12 cellular contexts compared by ENCODE assay signal in the genomic region with DNA sequence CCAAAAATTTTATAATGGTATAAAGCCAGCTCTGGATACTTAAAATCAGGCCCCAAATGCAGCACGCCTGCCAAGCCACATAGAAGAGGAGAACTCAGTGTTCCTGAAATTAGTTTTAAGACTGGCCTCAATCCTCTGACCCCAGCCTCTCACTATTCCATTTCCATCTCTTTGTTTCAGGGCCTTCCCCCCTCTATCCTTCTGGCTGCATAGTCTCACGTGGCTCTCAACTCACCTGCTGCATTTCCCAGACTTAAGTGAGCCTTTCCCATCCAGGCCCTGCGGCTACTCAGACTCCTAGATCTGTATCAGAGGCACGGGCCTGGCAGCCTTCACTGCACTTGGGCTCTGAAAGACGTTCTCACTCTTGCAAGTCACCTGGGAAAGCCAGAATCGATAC. TPM values are rescaled to one million over a fixed set of nuclear protein-coding genes. Genes with fewer than 3 reads are reported as not detected.
DNase-seq lines count a peak whose midpoint lies in the region; ATAC-seq and TF ChIP-seq lines count a peak whose summit lies in the region.
"Had no signal": no experiment of that assay in that cellular context is flagged by ENCODE, and none has a peak within 500 bp of the region (broad histone marks: within the 10 kb centered on the region; RNA-seq: fewer than 3 reads in every experiment).

No MANE protein-coding gene starts in this region.

- peak overlapping the region; percentile 40; the same call in 1 of the 2 replicates for H2AFZ ChIP-seq in SK-N-SH (ENCODE audit: low read depth)

- H3K27ac ChIP-seq in SK-N-SH (ENCODE audit: low read depth in 2 of 2, low read length in 1 of 2) (peak overlapping the region in 1 of 2 experiments; percentile 51; a peak in 2 of 4 replicates), mucosa of rectum (ENCODE audit: low read depth in 2 of 2, low read length in 2 of 2) (peak overlapping the region; percentile 63 to 69), tibial artery (peak overlapping the region; percentile 40 to 50)
- H3K27ac ChIP-seq: left lung had no signal

- 54% methylated on average over 6 of the region's 6 CpGs for WGBS in SK-N-SH (ENCODE audit: low lambda C conversion rate)

- no peaks in the 10 kb centered on the region for H3F3A ChIP-seq in SK-N-SH (replicated peaks; ENCODE audit: insufficient read depth)

- TF ChIP-seq CTCF in SK-N-SH (IDR thresholded peaks at IDR 0.05) = no peak
- TF ChIP-seq CTCF in tibial artery (IDR thresholded peaks at IDR 0.05) = no peak

- H3K36me3 ChIP-seq in SK-N-SH (replicated peaks in 1 of 2; ENCODE audit: control insufficient read depth in 1 of 2, insufficient read depth in 2 of 2, low read length in 1 of 2) = no peaks in the 10 kb centered on the region
- H3K36me3 ChIP-seq in adipocyte (ENCODE audit: control insufficient read depth, insufficient read depth, low read length, severe bottlenecking) = no peaks in the 10 kb centered on the region
- H3K36me3 ChIP-seq in mucosa of rectum (ENCODE audit: control insufficient read depth in 2 of 2, insufficient read depth in 2 of 2, low read length in 2 of 2) = no peaks in the 10 kb centered on the region
- H3K36me3 ChIP-seq in tibial artery = no peaks in the 10 kb centered on the region
- H3K36me3 ChIP-seq: gastroesophageal sphincter, left lung had no signal

- H3K27me3 ChIP-seq in SK-N-SH (ENCODE audit: insufficient read depth) (no peaks in the 10 kb centered on the region), adipocyte (replicated peaks; ENCODE audit: control insufficient read depth, insufficient read depth, low read length) (no peaks in the 10 kb centered on the region), mucosa of rectum (ENCODE audit: control insufficient read depth in 2 of 2, insufficient read depth in 2 of 2, low read length in 2 of 2) (no peaks in the 10 kb centered on the region), tibial artery (no peaks in the 10 kb centered on the region)
- H3K27me3 ChIP-seq: gastroesophageal sphincter, left lung had no signal

- no peak for DNase-seq in SK-N-SH
- DNase-seq in adipocyte (ENCODE audit: low read depth) = no peak
- peak; percentile 66 to 77 for DNase-seq in tibial artery
- DNase-seq in NCI-H1694 treated with DMSO at 0.1 percent for 48 hours (lab: John Stamatoyannopoulos, UW) = no peak
- DNase-seq: activated CD8-positive, alpha-beta memory T cell treated with anti-CD3 and anti-CD28 coated beads for 24 hours; NCI-H1417 treated with DMSO at 0.1 percent for 48 hours had no signal

- ATAC-seq in SK-N-SH treated with all-trans-retinoic acid at 6 μM for 48 hours (no peak), GM18511 (IDR thresholded peaks at IDR 0.05; ENCODE audit: unreplicated experiment) (no peak), GM21529 (IDR thresholded peaks at IDR 0.05; ENCODE audit: unreplicated experiment) (no peak)
- ATAC-seq: gastroesophageal sphincter, left lung had no signal

- no peak overlapping the region for H3K4me2 ChIP-seq in SK-N-SH

- H3K4me1 ChIP-seq in SK-N-SH (ENCODE audit: control insufficient read depth in 1 of 2, insufficient read depth in 2 of 2, low read depth in 1 of 2, low read length in 1 of 2) = peaks cover 0 to 19% of the 10 kb centered on the region in 2 experiments; a peak in 2 of 4 replicates
- peaks cover 37% of the 10 kb centered on the region for H3K4me1 ChIP-seq in adipocyte (ENCODE audit: control insufficient read depth, insufficient read depth, low read length)
- H3K4me1 ChIP-seq in mucosa of rectum (ENCODE audit: control insufficient read depth in 2 of 2, insufficient read depth in 2 of 2, low read length in 2 of 2) = peaks cover 15 to 25% of the 10 kb centered on the region in 2 donors
- peaks cover 0 to 23% (median 2%) of the 10 kb centered on the region in 4 donors for H3K4me1 ChIP-seq in tibial artery

- CTCF ChIA-PET in SK-N-SH (lab: Yijun Ruan, JAX) = interaction anchor here (1.7 to 1.8 kb wide), 2 partner anchors 9 kb away, joined by 8 read pairs; no protein-coding TSS in a partner anchor

- no peak for TF ChIP-seq RAD21 in SK-N-SH (IDR thresholded peaks at IDR 0.05; ENCODE audit: low read length)

- H4K20me1 ChIP-seq in SK-N-SH (ENCODE audit: insufficient read depth) = no peaks in the 10 kb centered on the region

- intact Hi-C loops in tibial artery (cut with DNase I; ENCODE audit: low total_unique reads) = loop anchor here (10.0 kb wide), 2 partner anchors 440 to 470 kb away; no protein-coding TSS in a partner anchor

- no peak; a peak in 1 of 4 replicates for TF ChIP-seq EP300 in SK-N-SH (IDR thresholded peaks at IDR 0.05; ENCODE audit: borderline replicate concordance in 1 of 2, low read depth in 1 of 2, low read length in 1 of 2)

- H3K79me2 ChIP-seq in SK-N-SH (ENCODE audit: insufficient read depth) = no peaks in the 10 kb centered on the region

- POLR2A ChIA-PET in SK-N-SH (lab: Yijun Ruan, JAX) = no interaction called here

- no peak overlapping the region for H3K9ac ChIP-seq in SK-N-SH
- H3K9ac ChIP-seq in adipocyte (ENCODE audit: low read length) = peak overlapping the region; percentile 84
- no peak overlapping the region for H3K9ac ChIP-seq in mucosa of rectum (ENCODE audit: low read depth in 1 of 2, low read length in 2 of 2)

- H3K9me3 ChIP-seq in SK-N-SH = no peaks in the 10 kb centered on the region
- no peaks in the 10 kb centered on the region for H3K9me3 ChIP-seq in adipocyte (ENCODE audit: control insufficient read depth, low read length)
- H3K9me3 ChIP-seq in mucosa of rectum (ENCODE audit: control insufficient read depth in 2 of 2, low read length in 2 of 2) = no peaks in the 10 kb centered on the region
- H3K9me3 ChIP-seq in tibial artery = no peaks in the 10 kb centered on the region
- H3K9me3 ChIP-seq: gastroesophageal sphincter, left lung had no signal

- no peak overlapping the region for H3K4me3 ChIP-seq in SK-N-SH (ENCODE audit: low read depth in 2 of 2, low read length in 1 of 2)
- H3K4me3 ChIP-seq in adipocyte (ENCODE audit: low read length) = peak overlapping the region; percentile 60
- no peak overlapping the region for H3K4me3 ChIP-seq in mucosa of rectum (ENCODE audit: low read length in 2 of 2)
- H3K4me3 ChIP-seq in tibial artery = no peak overlapping the region
- H3K4me3 ChIP-seq: gastroesophageal sphincter, left lung had no signal

- no peaks in the 10 kb centered on the region for H3K9me2 ChIP-seq in SK-N-SH

TF ChIP-seq in SK-N-SH, 30 proteins besides CTCF, POLR2A, EP300 and RAD21:
- TF ChIP-seq GATA2 (CRISPR knock-in tag; IDR thresholded peaks at IDR 0.05) (peak; percentile 83), TAF1 (IDR thresholded peaks at IDR 0.05; ENCODE audit: borderline replicate concordance, low read depth, low read length) (no peak)

TF ChIP-seq in SK-N-SH treated with all-trans-retinoic acid at 6 μM for 48 hours, 23 proteins besides CTCF, POLR2A, EP300 and RAD21:
- TF ChIP-seq RARB (CRISPR knock-in tag; IDR thresholded peaks at IDR 0.05) (no peak), GLIS3 (CRISPR knock-in tag; IDR thresholded peaks at IDR 0.05) (no peak), ZNF565 (CRISPR knock-in tag; conservative IDR thresholded peaks at IDR 0.05; ENCODE audit: low read depth) (no peak), TOX (CRISPR knock-in tag; IDR thresholded peaks at IDR 0.05; ENCODE audit: borderline replicate concordance) (no peak), TCF4 (CRISPR knock-in tag; IDR thresholded peaks at IDR 0.05; ENCODE audit: borderline replicate concordance) (no peak), ARNTL (CRISPR knock-in tag; IDR thresholded peaks at IDR 0.05; ENCODE audit: borderline replicate concordance, low read depth) (no peak), ESRRG (CRISPR knock-in tag; IDR thresholded peaks at IDR 0.05) (no peak)
- TF ChIP-seq, protein P1, sequence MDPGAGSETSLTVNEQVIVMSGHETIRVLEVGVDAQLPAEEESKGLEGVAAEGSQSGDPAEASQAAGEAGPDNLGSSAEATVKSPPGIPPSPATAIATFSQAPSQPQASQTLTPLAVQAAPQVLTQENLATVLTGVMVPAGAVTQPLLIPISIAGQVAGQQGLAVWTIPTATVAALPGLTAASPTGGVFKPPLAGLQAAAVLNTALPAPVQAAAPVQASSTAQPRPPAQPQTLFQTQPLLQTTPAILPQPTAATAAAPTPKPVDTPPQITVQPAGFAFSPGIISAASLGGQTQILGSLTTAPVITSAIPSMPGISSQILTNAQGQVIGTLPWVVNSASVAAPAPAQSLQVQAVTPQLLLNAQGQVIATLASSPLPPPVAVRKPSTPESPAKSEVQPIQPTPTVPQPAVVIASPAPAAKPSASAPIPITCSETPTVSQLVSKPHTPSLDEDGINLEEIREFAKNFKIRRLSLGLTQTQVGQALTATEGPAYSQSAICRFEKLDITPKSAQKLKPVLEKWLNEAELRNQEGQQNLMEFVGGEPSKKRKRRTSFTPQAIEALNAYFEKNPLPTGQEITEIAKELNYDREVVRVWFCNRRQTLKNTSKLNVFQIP (CRISPR knock-in tag; IDR thresholded peaks at IDR 0.05; ENCODE audit: borderline replicate concordance, low read depth) = no peak

RNA-seq across cellular contexts. Expression of a gene that starts 5.2 kb away (rescaled TPM):
- 2.8 and 4.1 TPM in 2 replicates for polyA plus RNA-seq in SK-N-SH (2012; rRNA removed)
- polyA plus RNA-seq in SK-N-SH (2012; cell fraction: cytosol; rRNA removed) = 3.9 and 4.8 TPM in 2 replicates
- polyA plus RNA-seq in SK-N-SH (2012; cell fraction: nucleus; rRNA removed) = 7.5 and 12.4 TPM in 2 replicates

Comparison
In these comparisons a context has a peak if more than half of its experiments do, and no peak if none do; other contexts are left out.
1. DNase-seq: peak in tibial artery (2 of 2); none in SK-N-SH (single experiment), adipocyte (single experiment) and NCI-H1694 treated with DMSO at 0.1 percent for 48 hours (single experiment).